Comparison of ENCODE assay signal across 1 cellular context in genomic region chr13:111514646-111515617, GRCh38.
TF ChIP-seq lines count a peak whose summit lies in the region.

No MANE protein-coding gene starts in this region.

TF ChIP-seq in GM23338, 12 proteins besides CTCF, POLR2A, EP300 and RAD21 (continued from another document):
- TF ChIP-seq ZNF462 (CRISPR knock-in tag; IDR thresholded peaks at IDR 0.05) (no peak), STAT1 (IDR thresholded peaks at IDR 0.05; ENCODE audit: unreplicated experiment) (no peak)
